ENCODE assay signal across 21 cellular contexts in genomic region chr1:222057162-222057561, GRCh38.
DNase-seq lines count a peak whose midpoint lies in the region; ATAC-seq, FAIRE-seq and TF ChIP-seq lines count a peak whose summit lies in the region.
"Had no signal": no experiment of that assay in that cellular context is flagged by ENCODE, and none has a peak within 500 bp of the region (broad histone marks: within the 10 kb centered on the region; RNA-seq: fewer than 3 reads in every experiment).

No MANE protein-coding gene starts in this region.

- no peak overlapping the region for H2AFZ ChIP-seq in HepG2 (ENCODE audit: low read length)
- H2AFZ ChIP-seq: GM23248 had no signal

- H3K36me3 ChIP-seq in liver (ENCODE audit: control insufficient read depth in 4 of 4, insufficient read depth in 3 of 4, low read depth in 1 of 4, low read length in 3 of 4), result no peaks in the 10 kb centered on the region
- no peaks in the 10 kb centered on the region for H3K36me3 ChIP-seq in HepG2 (replicated peaks in 1 of 2; ENCODE audit: control insufficient read depth in 1 of 2, insufficient read depth in 2 of 2, low read length in 2 of 2)
- H3K36me3 ChIP-seq: breast epithelium, sigmoid colon, thoracic aorta had no signal

- peaks cover 7 to 48% (median 33%) of the 10 kb centered on the region in 4 donors for H3K4me1 ChIP-seq in liver (ENCODE audit: control insufficient read depth in 4 of 4, insufficient read depth in 4 of 4, low read length in 3 of 4)
- peaks cover 32% of the 10 kb centered on the region for H3K4me1 ChIP-seq in HepG2 (ENCODE audit: insufficient read depth, low read length)
- H3K4me1 ChIP-seq: breast epithelium had no signal

- H3K27ac ChIP-seq in liver (ENCODE audit: low read depth in 1 of 2, low read length in 2 of 2) (peak overlapping the region; percentile 93 to 96), HepG2 (ENCODE audit: extremely low read length, insufficient read depth, low read length) (no peak overlapping the region)
- H3K27ac ChIP-seq: breast epithelium, GM23248, sigmoid colon, thoracic aorta had no signal

- no peaks in the 10 kb centered on the region for H4K20me1 ChIP-seq in HepG2 (ENCODE audit: insufficient read depth, low read length)

- H3K27me3 ChIP-seq in liver (ENCODE audit: control insufficient read depth in 4 of 4, insufficient read depth in 4 of 4, low read length in 3 of 4), result no peaks in the 10 kb centered on the region
- H3K27me3 ChIP-seq in HepG2 (ENCODE audit: control insufficient read depth in 1 of 2, insufficient read depth in 2 of 2, low read length in 2 of 2), result no peaks in the 10 kb centered on the region; a peak in 1 of 5 replicates
- H3K27me3 ChIP-seq: breast epithelium, sigmoid colon had no signal

- CTCF ChIA-PET in HepG2 (lab: Yijun Ruan, JAX; ENCODE audit: low intra/inter-chr PET ratio, low total read pairs), result no interaction called here

- H3K9me3 ChIP-seq in liver (ENCODE audit: control insufficient read depth in 4 of 4, low read length in 3 of 4) (no peaks in the 10 kb centered on the region), HepG2 (ENCODE audit: low read length) (no peaks in the 10 kb centered on the region)
- H3K9me3 ChIP-seq: breast epithelium, sigmoid colon, SK-N-SH, thoracic aorta had no signal

- BruUV-seq in HepG2 (replicated peaks; lab: Mats Ljungman, UMichigan), result no TSS peak

- H3K9ac ChIP-seq in liver (ENCODE audit: low read depth in 1 of 2, low read length in 2 of 2) (no peak overlapping the region), HepG2 (ENCODE audit: insufficient read depth, low read depth, low read length) (no peak overlapping the region)
- H3K9ac ChIP-seq: GM23248, SK-N-SH had no signal

- no peak overlapping the region for H3K4me3 ChIP-seq in liver (ENCODE audit: low read depth in 1 of 3, low read length in 3 of 3)
- no peak overlapping the region for H3K4me3 ChIP-seq in HepG2 (replicated peaks in 1 of 3; ENCODE audit: insufficient read depth in 1 of 3, low read depth in 2 of 3, low read length in 3 of 3)
- H3K4me3 ChIP-seq: breast epithelium, GM23248, sigmoid colon, thoracic aorta had no signal

- no peak overlapping the region for H3K4me2 ChIP-seq in HepG2 (ENCODE audit: low read depth, low read length)
- H3K4me2 ChIP-seq: SK-N-SH had no signal

- in situ Hi-C loops in HepG2 (cut with HindIII; ENCODE audit: extremely low pct_ligation_motif_present, low pct_unique_long_range_greater_than_20kb), result no loop called here

- TF ChIP-seq RAD21 in liver (IDR thresholded peaks at IDR 0.05) (no peak), HepG2 (CRISPR knock-in tag; IDR thresholded peaks at IDR 0.05) (no peak)

- no peaks in the 10 kb centered on the region for H3K79me2 ChIP-seq in HepG2 (ENCODE audit: insufficient read depth, low read length)

- TF ChIP-seq POLR2A in HepG2 (IDR thresholded peaks at IDR 0.05; ENCODE audit: insufficient read depth in 1 of 2, low read depth in 2 of 2, low read length in 2 of 2), result no peak

- no peak for TF ChIP-seq EP300 in HepG2 (IDR thresholded peaks at IDR 0.05; ENCODE audit: low read depth in 2 of 2, low read length in 2 of 2)
- no peak for TF ChIP-seq EP300 in HepG2 (CRISPR knock-in tag; IDR thresholded peaks at IDR 0.05; ENCODE audit: borderline replicate concordance)

- no peak for ATAC-seq in HepG2
- peak; percentile 61 for ATAC-seq in GM21723 (IDR thresholded peaks at IDR 0.05; ENCODE audit: unreplicated experiment)
- ATAC-seq in HG03571 (IDR thresholded peaks at IDR 0.05; ENCODE audit: unreplicated experiment), result peak; percentile 61
- ATAC-seq: left colon, WTC11 had no signal

- no peak for DNase-seq in HepG2 (ENCODE audit: low spot score)
- DNase-seq in SKM-1 treated with dmso at 0.1 percent for 144 hours (lab: John Stamatoyannopoulos, UW; ENCODE audit: unreplicated experiment), result no peak
- DNase-seq in NCI-H1105 (lab: John Stamatoyannopoulos, UW), result no peak
- DNase-seq in medulla oblongata (ENCODE audit: extremely low spot score), result no peak
- DNase-seq: activated effector memory CD4-positive, alpha-beta T cell treated with anti-CD3 and anti-CD28 coated beads, Interleukin-2, amount 50 U/mL, for 16 hours; DMS 273 treated with DMSO at 0.1 percent for 48 hours; GM23248; head of caudate nucleus; left colon; NCI-H1092; NCI-H2081 treated with DMSO at 0.1 percent for 48 hours; NCI-H510A treated with DMSO at 0.1 percent for 48 hours; sigmoid colon; SK-N-SH had no signal

- TF ChIP-seq CTCF in liver (IDR thresholded peaks at IDR 0.05; ENCODE audit: low read depth, low read length, missing input control) (no peak), HepG2 (CRISPR knock-in tag; IDR thresholded peaks at IDR 0.05) (no peak)

- intact Hi-C loops in HepG2 (cut with micrococcal nuclease; ENCODE audit: unreplicated experiment), result no loop called here

- POLR2A ChIA-PET in HepG2 (lab: Yijun Ruan, JAX), result no interaction called here

- WGBS in liver, result 94% methylated on average over 3 of the region's 3 CpGs
- 82% methylated on average over 3 of the region's 3 CpGs for WGBS in HepG2 (ENCODE audit: low lambda C conversion rate)

- no peak for FAIRE-seq in HepG2 (lab: Jason Lieb, UNC)
- FAIRE-seq: endometrium had no signal

TF ChIP-seq in liver, 16 proteins besides CTCF, POLR2A, EP300 and RAD21:
- TF ChIP-seq ZBTB33 (IDR thresholded peaks at IDR 0.05) (no peak), SP1 (IDR thresholded peaks at IDR 0.05) (no peak), GABPA (IDR thresholded peaks at IDR 0.05 in 1 of 2, conservative IDR thresholded peaks at IDR 0.05 in 1 of 2) (no peak), HNF4G (IDR thresholded peaks at IDR 0.05) (no peak), RXRA (IDR thresholded peaks at IDR 0.05) (no peak), YY1 (IDR thresholded peaks at IDR 0.05) (no peak), FOXA1 (IDR thresholded peaks at IDR 0.05) (no peak)
TF ChIP-seq in liver: peak in this region for 0.

TF ChIP-seq in HepG2, 621 proteins besides CTCF, POLR2A, EP300 and RAD21:
- no peak for TF ChIP-seq MAF1 (CRISPR knock-in tag; IDR thresholded peaks at IDR 0.05; ENCODE audit: borderline replicate concordance)
- TF ChIP-seq ZNF710 (CRISPR knock-in tag; IDR thresholded peaks at IDR 0.05; ENCODE audit: borderline replicate concordance), result no peak
- no peak for TF ChIP-seq SMC3 (IDR thresholded peaks at IDR 0.05; ENCODE audit: low read length)
- no peak for TF ChIP-seq MIER3 (CRISPR knock-in tag; IDR thresholded peaks at IDR 0.05; ENCODE audit: borderline replicate concordance)
- no peak for TF ChIP-seq RBAK (CRISPR knock-in tag; IDR thresholded peaks at IDR 0.05)
- no peak for TF ChIP-seq AKNA (CRISPR knock-in tag; IDR thresholded peaks at IDR 0.05; ENCODE audit: borderline replicate concordance)
- no peak for TF ChIP-seq RELA (CRISPR knock-in tag; IDR thresholded peaks at IDR 0.05)
- no peak for TF ChIP-seq SP4 (CRISPR knock-in tag; IDR thresholded peaks at IDR 0.05)
- TF ChIP-seq PRPF4 (IDR thresholded peaks at IDR 0.05; ENCODE audit: low read depth, low read length, poor library complexity, severe bottlenecking), result no peak
- TF ChIP-seq ZSCAN9 (CRISPR knock-in tag; IDR thresholded peaks at IDR 0.05; ENCODE audit: borderline replicate concordance), result no peak
- TF ChIP-seq ZFP90 (CRISPR knock-in tag; IDR thresholded peaks at IDR 0.05; ENCODE audit: borderline replicate concordance), result no peak
- no peak for TF ChIP-seq NAIF1 (CRISPR knock-in tag; IDR thresholded peaks at IDR 0.05; ENCODE audit: borderline replicate concordance)
